ENCODE assay signal across 8 cellular contexts in genomic region chr4:81493895-81494490, GRCh38. TPM values are rescaled to one million over a fixed set of nuclear protein-coding genes. Genes with fewer than 3 reads are reported as not detected.
DNase-seq lines count a peak whose midpoint lies in the region; ATAC-seq and TF ChIP-seq lines count a peak whose summit lies in the region.

No MANE protein-coding gene starts in this region.

- H3K27ac ChIP-seq in CD4-positive, CD25-positive, alpha-beta regulatory T cell (ENCODE audit: insufficient read depth, low read length, poor library complexity, severe bottlenecking), result peak overlapping the region; percentile 43
- H3K27ac ChIP-seq in breast epithelium, result peak overlapping the region in 1 of 2 donors; percentile 73

- peaks cover 20 to 40% (median 32%) of the 10 kb centered on the region in 4 donors for H3K4me1 Mint-ChIP-seq in CD4-positive, CD25-positive, alpha-beta regulatory T cell
- peaks cover 26 to 50% of the 10 kb centered on the region in 2 donors for H3K4me1 Mint-ChIP-seq in effector memory CD8-positive, alpha-beta T cell (ENCODE audit: low read depth in 2 of 2)
- peaks cover 11% of the 10 kb centered on the region for H3K4me1 Mint-ChIP-seq in type B pancreatic cell (ENCODE audit: unreplicated experiment)
- H3K4me1 Mint-ChIP-seq in progenitor cell of endocrine pancreas (ENCODE audit: low read depth), result peaks cover 4% of the 10 kb centered on the region

- peaks cover 4% of the 10 kb centered on the region for H3K36me3 Mint-ChIP-seq in CD4-positive, CD25-positive, alpha-beta regulatory T cell
- H3K36me3 Mint-ChIP-seq in effector memory CD8-positive, alpha-beta T cell (ENCODE audit: insufficient read depth), result peaks cover 13% of the 10 kb centered on the region
- H3K36me3 Mint-ChIP-seq in type B pancreatic cell (peaks cover 4% of the 10 kb centered on the region), progenitor cell of endocrine pancreas (ENCODE audit: insufficient read depth) (no peaks in the 10 kb centered on the region)

- H3K4me3 ChIP-seq in CD4-positive, CD25-positive, alpha-beta regulatory T cell (ENCODE audit: low read depth, low read length), result peak overlapping the region; percentile 79
- H3K4me3 ChIP-seq in breast epithelium, result peak overlapping the region in 1 of 3 donors; percentile 23

- intact Hi-C loops in breast epithelium (cut with DNase I; ENCODE audit: low total_unique reads), result no loop called here

- no peaks in the 10 kb centered on the region for H3K9me3 ChIP-seq in CD4-positive, CD25-positive, alpha-beta regulatory T cell (ENCODE audit: control insufficient read depth in 2 of 2, low read length in 2 of 2)
- H3K9me3 ChIP-seq in breast epithelium, result no peaks in the 10 kb centered on the region

- ATAC-seq in CD4-positive, CD25-positive, alpha-beta regulatory T cell (ENCODE audit: low read depth in 2 of 2), result peak in 1 of 2 donors; percentile 56
- ATAC-seq in GM19463 (IDR thresholded peaks at IDR 0.05; ENCODE audit: unreplicated experiment), result peak; percentile 65
- ATAC-seq in HG03565 (IDR thresholded peaks at IDR 0.05; ENCODE audit: unreplicated experiment), result peak; percentile 79
- peak; percentile 13 for ATAC-seq in effector memory CD8-positive, alpha-beta T cell (replicated peaks)

- H3K36me3 ChIP-seq in CD4-positive, CD25-positive, alpha-beta regulatory T cell (ENCODE audit: control insufficient read depth, insufficient read depth, low read length), result no peaks in the 10 kb centered on the region
- H3K36me3 ChIP-seq in breast epithelium, result no peaks in the 10 kb centered on the region

- peak overlapping the region; percentile 38 to 79 (median 73) for H3K4me3 Mint-ChIP-seq in CD4-positive, CD25-positive, alpha-beta regulatory T cell
- H3K4me3 Mint-ChIP-seq in effector memory CD8-positive, alpha-beta T cell, result peak overlapping the region; percentile 66 to 75
- H3K4me3 Mint-ChIP-seq in type B pancreatic cell (no peak overlapping the region), progenitor cell of endocrine pancreas (ENCODE audit: low read depth) (no peak overlapping the region)

- peaks cover 27% of the 10 kb centered on the region for H3K4me1 ChIP-seq in CD4-positive, CD25-positive, alpha-beta regulatory T cell (ENCODE audit: control insufficient read depth, insufficient read depth, low read length, poor library complexity, severe bottlenecking)
- no peaks in the 10 kb centered on the region for H3K4me1 ChIP-seq in breast epithelium

- H3K27me3 ChIP-seq in CD4-positive, CD25-positive, alpha-beta regulatory T cell (ENCODE audit: control insufficient read depth, insufficient read depth, low read length), result no peaks in the 10 kb centered on the region
- no peaks in the 10 kb centered on the region for H3K27me3 ChIP-seq in breast epithelium

- peak overlapping the region; percentile 85 to 93 (median 85) for H3K27ac Mint-ChIP-seq in CD4-positive, CD25-positive, alpha-beta regulatory T cell
- peak overlapping the region; percentile 91 to 96 for H3K27ac Mint-ChIP-seq in effector memory CD8-positive, alpha-beta T cell
- H3K27ac Mint-ChIP-seq in type B pancreatic cell (peak overlapping the region; percentile 68), progenitor cell of endocrine pancreas (no peak overlapping the region)

- TF ChIP-seq POLR2A in breast epithelium (IDR thresholded peaks at IDR 0.05), result no peak

- TF ChIP-seq CTCF in type B pancreatic cell (conservative IDR thresholded peaks at IDR 0.05) (no peak), progenitor cell of endocrine pancreas (IDR thresholded peaks at IDR 0.05; ENCODE audit: unreplicated experiment) (no peak), breast epithelium (IDR thresholded peaks at IDR 0.05) (no peak)

- H3K9me3 Mint-ChIP-seq in CD4-positive, CD25-positive, alpha-beta regulatory T cell, result peaks cover 0 to 9% (median 3%) of the 10 kb centered on the region in 7 donors
- H3K9me3 Mint-ChIP-seq in effector memory CD8-positive, alpha-beta T cell, result peaks cover 2 to 6% of the 10 kb centered on the region in 2 donors
- H3K9me3 Mint-ChIP-seq in type B pancreatic cell (peaks cover 16% of the 10 kb centered on the region), progenitor cell of endocrine pancreas (ENCODE audit: low read depth) (peaks cover 5% of the 10 kb centered on the region)

- no peaks in the 10 kb centered on the region for H3K27me3 Mint-ChIP-seq in CD4-positive, CD25-positive, alpha-beta regulatory T cell
- no peaks in the 10 kb centered on the region for H3K27me3 Mint-ChIP-seq in effector memory CD8-positive, alpha-beta T cell
- H3K27me3 Mint-ChIP-seq in type B pancreatic cell, result no peaks in the 10 kb centered on the region
- peaks cover 2% of the 10 kb centered on the region for H3K27me3 Mint-ChIP-seq in progenitor cell of endocrine pancreas

- DNase-seq in CD4-positive, CD25-positive, alpha-beta regulatory T cell, result peak in 2 of 3 donors; percentile 28 to 65
- DNase-seq in effector memory CD8-positive, alpha-beta T cell, result no peak
- DNase-seq in type B pancreatic cell (ENCODE audit: extremely low spot score, unreplicated experiment), result no peak
- no peak for DNase-seq in stimulated activated CD4-positive, alpha-beta T cell treated with anti-CD3 and anti-CD28 coated beads, Interleukin-12 subunit alpha, Interleukin-12 subunit beta, amount 100 ng/mL, for 4 hours
- no peak for DNase-seq in progenitor cell of endocrine pancreas (ENCODE audit: low spot score, unreplicated experiment)
- DNase-seq in breast epithelium (ENCODE audit: low spot score in 2 of 2), result no peak

RNA-seq across cellular contexts. Expression of gene RASGEF1B, which starts 22.3 kb away (rescaled TPM):
- total RNA-seq in CD4-positive, CD25-positive, alpha-beta regulatory T cell, result 28.0 TPM
- 1 to 10 TPM; 1.1 to 2.7 (median 2.3) TPM for polyA plus RNA-seq in CD4-positive, CD25-positive, alpha-beta regulatory T cell
- total RNA-seq in type B pancreatic cell (ENCODE audit: low replicate concordance) (8.3 and 11.0 TPM in 2 replicates), progenitor cell of endocrine pancreas (10.2 and 12.0 TPM in 2 replicates), breast epithelium (10 to 100 TPM; 16.4 to 45.8 (median 25.0) TPM)

Comparison
In these comparisons a context has a peak if more than half of its experiments do, and no peak if none do; other contexts are left out.
1. DNase-seq: peak in CD4-positive, CD25-positive, alpha-beta regulatory T cell (2 of 3); none in effector memory CD8-positive, alpha-beta T cell (0 of 3), type B pancreatic cell (single experiment), stimulated activated CD4-positive, alpha-beta T cell treated with anti-CD3 and anti-CD28 coated beads, Interleukin-12 subunit alpha, Interleukin-12 subunit beta, amount 100 ng/mL, for 4 hours (single experiment), progenitor cell of endocrine pancreas (single experiment) and breast epithelium (0 of 2).
2. H3K4me3 Mint-ChIP-seq: peak in CD4-positive, CD25-positive, alpha-beta regulatory T cell (4 of 4) and effector memory CD8-positive, alpha-beta T cell (2 of 2); none in type B pancreatic cell (single experiment) and progenitor cell of endocrine pancreas (single experiment).